Comparison of ENCODE assay signal across 14 cellular contexts in genomic region chr2:86358982-86359381, GRCh38. TPM values are rescaled to one million over a fixed set of nuclear protein-coding genes. Genes with fewer than 3 reads are reported as not detected.
DNase-seq lines count a peak whose midpoint lies in the region; ATAC-seq and TF ChIP-seq lines count a peak whose summit lies in the region.
"Had no signal": no experiment of that assay in that cellular context is flagged by ENCODE, and none has a peak within 500 bp of the region (broad histone marks: within the 10 kb centered on the region; RNA-seq: fewer than 3 reads in every experiment).

No MANE protein-coding gene starts in this region.

- H3K4me1 ChIP-seq in osteoblast (ENCODE audit: insufficient read depth, low read length), result no peaks in the 10 kb centered on the region
- H3K4me1 ChIP-seq: adrenal gland had no signal

- H3K79me2 ChIP-seq in osteoblast (ENCODE audit: insufficient read depth, low read length), result no peaks in the 10 kb centered on the region

- no peak for TF ChIP-seq CTCF in osteoblast (IDR thresholded peaks at IDR 0.05; ENCODE audit: extremely low read depth, low read depth, low read length)

- no peaks in the 10 kb centered on the region for H3K9me3 ChIP-seq in osteoblast (ENCODE audit: low read depth, low read length)
- H3K9me3 ChIP-seq: adrenal gland, pancreas had no signal

- H3K4me3 ChIP-seq in osteoblast (ENCODE audit: insufficient read depth, low read length), result no peak overlapping the region
- H3K4me3 ChIP-seq: adrenal gland, lung, pancreas had no signal

- H3K36me3 Mint-ChIP-seq in memory B cell, result no peaks in the 10 kb centered on the region

- peak overlapping the region; percentile 48 for H3K4me3 Mint-ChIP-seq in memory B cell
- H3K4me3 Mint-ChIP-seq: CD4-positive, alpha-beta T cell; stimulated activated naive CD8-positive, alpha-beta T cell treated with anti-CD3 and anti-CD28 coated beads, Interleukin-15, amount 100 ng/mL, for 72 hours had no signal

- H3K27ac Mint-ChIP-seq in memory B cell, result no peak overlapping the region
- H3K27ac Mint-ChIP-seq: CD4-positive, alpha-beta T cell; stimulated activated naive CD8-positive, alpha-beta T cell treated with anti-CD3 and anti-CD28 coated beads, Interleukin-15, amount 100 ng/mL, for 72 hours had no signal

- ATAC-seq in GM18867 (IDR thresholded peaks at IDR 0.05; ENCODE audit: unreplicated experiment), result peak; percentile 91
- peak; percentile 93 for ATAC-seq in GM21723 (IDR thresholded peaks at IDR 0.05; ENCODE audit: unreplicated experiment)
- peak; percentile 83 for ATAC-seq in HG03565 (IDR thresholded peaks at IDR 0.05; ENCODE audit: unreplicated experiment)
- ATAC-seq in memory B cell (ENCODE audit: low read depth), result peak; percentile 99
- no peak for ATAC-seq in GM18870 (IDR thresholded peaks at IDR 0.05; ENCODE audit: unreplicated experiment)
- ATAC-seq: stimulated activated naive CD8-positive, alpha-beta T cell treated with anti-CD3 and anti-CD28 coated beads, Interleukin-15, amount 100 ng/mL, for 72 hours had no signal

- peaks cover 5% of the 10 kb centered on the region for H3K27me3 ChIP-seq in osteoblast (ENCODE audit: insufficient read depth, low read length)
- H3K27me3 ChIP-seq: adrenal gland, pancreas had no signal

- no peaks in the 10 kb centered on the region for H3K36me3 ChIP-seq in osteoblast (ENCODE audit: insufficient read depth, low read length)
- H3K36me3 ChIP-seq: adrenal gland, pancreas had no signal

- no peaks in the 10 kb centered on the region for H3K9me3 Mint-ChIP-seq in memory B cell
- H3K9me3 Mint-ChIP-seq: CD4-positive, alpha-beta T cell; stimulated activated naive CD8-positive, alpha-beta T cell treated with anti-CD3 and anti-CD28 coated beads, Interleukin-15, amount 100 ng/mL, for 72 hours had no signal

- H3K27me3 Mint-ChIP-seq in memory B cell, result peaks cover 2% of the 10 kb centered on the region
- H3K27me3 Mint-ChIP-seq: stimulated activated naive CD8-positive, alpha-beta T cell treated with anti-CD3 and anti-CD28 coated beads, Interleukin-15, amount 100 ng/mL, for 72 hours had no signal

- no peak overlapping the region for H3K4me2 ChIP-seq in osteoblast (ENCODE audit: insufficient read depth, low read length)

- H2AFZ ChIP-seq in osteoblast (ENCODE audit: low read length), result no peak overlapping the region

- DNase-seq in memory B cell (ENCODE audit: low spot score in 2 of 2), result peak in 1 of 2 donors; percentile 25
- no peak for DNase-seq in osteoblast (ENCODE audit: insufficient read length, low spot score, missing footprints)
- no peak for DNase-seq in GF-D8 (lab: John Stamatoyannopoulos, UW)
- DNase-seq in activated CD4-positive, CD25-positive, alpha-beta regulatory T cell treated with anti-CD3 and anti-CD28 coated beads, Interleukin-2, amount 50 U/mL, for 72 hours, result no peak
- DNase-seq: adrenal gland; CD4-positive, alpha-beta T cell; pancreas; stimulated activated naive CD8-positive, alpha-beta T cell treated with anti-CD3 and anti-CD28 coated beads, Interleukin-15, amount 100 ng/mL, for 72 hours had no signal

- no peak overlapping the region for H3K27ac ChIP-seq in osteoblast (ENCODE audit: low read depth, low read length)
- H3K27ac ChIP-seq: adrenal gland, pancreas had no signal

- H3K4me1 Mint-ChIP-seq in memory B cell, result peaks cover 9% of the 10 kb centered on the region

- H4K20me1 ChIP-seq in osteoblast (ENCODE audit: insufficient read depth, low read length), result no peaks in the 10 kb centered on the region

RNA-seq across cellular contexts. Expression of gene REEP1, which starts 21.6 kb away (rescaled TPM):
- total RNA-seq in osteoblast, result 0.36 TPM in 1 of 2 replicates, not detected in the other
- total RNA-seq: CD4-positive, alpha-beta T cell; NCI-H460 had no signal
